Comparison of ENCODE assay signal across 1 cellular context in the genomic region with DNA sequence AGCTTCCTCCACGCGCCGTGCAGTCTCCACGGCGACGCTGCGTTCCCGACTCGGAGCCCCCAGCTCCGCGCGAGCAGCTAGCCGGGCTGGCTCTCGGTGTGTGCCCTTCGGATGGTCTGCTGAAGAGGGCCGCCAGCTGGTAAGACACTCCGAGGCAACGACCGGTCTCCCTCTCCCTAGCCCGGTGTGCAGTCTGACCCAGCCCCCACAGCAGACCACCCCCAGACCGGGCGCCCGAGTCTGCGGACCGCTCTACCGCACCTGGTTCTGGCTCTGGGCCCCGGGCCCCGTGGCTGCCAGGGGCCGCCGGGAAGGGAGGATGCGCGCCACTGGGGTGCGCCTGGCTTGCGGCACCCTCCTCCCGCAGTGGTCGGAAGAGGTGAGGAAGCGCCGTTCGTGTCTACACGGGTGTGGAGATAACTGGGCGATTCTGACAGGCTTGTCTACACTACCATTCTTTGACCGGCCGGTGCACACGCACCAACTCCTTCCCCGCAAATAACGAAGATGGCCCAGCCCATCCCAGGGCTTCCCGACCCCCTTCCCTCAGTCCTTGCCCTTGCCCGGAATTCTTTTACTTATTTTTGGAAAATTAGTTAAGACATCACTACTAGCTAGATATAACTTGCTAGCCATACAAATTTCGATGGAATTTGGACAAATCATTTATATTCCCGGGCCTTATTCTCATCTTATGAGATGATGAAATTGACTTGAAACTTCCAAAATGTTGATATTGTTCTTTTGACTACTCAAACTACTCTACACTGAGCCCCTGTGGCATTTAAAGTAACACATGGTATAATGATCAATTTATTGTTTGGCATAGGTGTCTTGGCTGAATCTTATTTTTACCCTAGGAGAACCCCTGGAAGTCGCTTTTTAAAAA.
TF ChIP-seq lines count a peak whose summit lies in the region.

No MANE protein-coding gene starts in this region.

TF ChIP-seq in K562, 482 proteins besides CTCF, POLR2A, EP300 and RAD21 (continued from another document and continues in another):
- TF ChIP-seq, protein P1, sequence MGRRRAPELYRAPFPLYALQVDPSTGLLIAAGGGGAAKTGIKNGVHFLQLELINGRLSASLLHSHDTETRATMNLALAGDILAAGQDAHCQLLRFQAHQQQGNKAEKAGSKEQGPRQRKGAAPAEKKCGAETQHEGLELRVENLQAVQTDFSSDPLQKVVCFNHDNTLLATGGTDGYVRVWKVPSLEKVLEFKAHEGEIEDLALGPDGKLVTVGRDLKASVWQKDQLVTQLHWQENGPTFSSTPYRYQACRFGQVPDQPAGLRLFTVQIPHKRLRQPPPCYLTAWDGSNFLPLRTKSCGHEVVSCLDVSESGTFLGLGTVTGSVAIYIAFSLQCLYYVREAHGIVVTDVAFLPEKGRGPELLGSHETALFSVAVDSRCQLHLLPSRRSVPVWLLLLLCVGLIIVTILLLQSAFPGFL (CRISPR knock-in tag; IDR thresholded peaks at IDR 0.05) = no peak
- no peak for TF ChIP-seq ZNF174 (CRISPR knock-in tag; IDR thresholded peaks at IDR 0.05)
- TF ChIP-seq ZNF76 (CRISPR knock-in tag; IDR thresholded peaks at IDR 0.05; ENCODE audit: borderline replicate concordance) = peak; percentile 52; the same call in 1 of the 2 replicates
- no peak for TF ChIP-seq ZNF140 (CRISPR knock-in tag; IDR thresholded peaks at IDR 0.05)
- TF ChIP-seq, protein P2, sequence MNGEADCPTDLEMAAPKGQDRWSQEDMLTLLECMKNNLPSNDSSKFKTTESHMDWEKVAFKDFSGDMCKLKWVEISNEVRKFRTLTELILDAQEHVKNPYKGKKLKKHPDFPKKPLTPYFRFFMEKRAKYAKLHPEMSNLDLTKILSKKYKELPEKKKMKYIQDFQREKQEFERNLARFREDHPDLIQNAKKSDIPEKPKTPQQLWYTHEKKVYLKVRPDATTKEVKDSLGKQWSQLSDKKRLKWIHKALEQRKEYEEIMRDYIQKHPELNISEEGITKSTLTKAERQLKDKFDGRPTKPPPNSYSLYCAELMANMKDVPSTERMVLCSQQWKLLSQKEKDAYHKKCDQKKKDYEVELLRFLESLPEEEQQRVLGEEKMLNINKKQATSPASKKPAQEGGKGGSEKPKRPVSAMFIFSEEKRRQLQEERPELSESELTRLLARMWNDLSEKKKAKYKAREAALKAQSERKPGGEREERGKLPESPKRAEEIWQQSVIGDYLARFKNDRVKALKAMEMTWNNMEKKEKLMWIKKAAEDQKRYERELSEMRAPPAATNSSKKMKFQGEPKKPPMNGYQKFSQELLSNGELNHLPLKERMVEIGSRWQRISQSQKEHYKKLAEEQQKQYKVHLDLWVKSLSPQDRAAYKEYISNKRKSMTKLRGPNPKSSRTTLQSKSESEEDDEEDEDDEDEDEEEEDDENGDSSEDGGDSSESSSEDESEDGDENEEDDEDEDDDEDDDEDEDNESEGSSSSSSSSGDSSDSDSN (IDR thresholded peaks at IDR 0.05; ENCODE audit: borderline replicate concordance in 1 of 2, low read depth in 2 of 2, low read length in 2 of 2) = peak; percentile 86 to 92; a peak in 3 of 4 replicates
- TF ChIP-seq FOXM1 (IDR thresholded peaks at IDR 0.05; ENCODE audit: low read depth) = no peak
- TF ChIP-seq FOXM1 (CRISPR knock-in tag; IDR thresholded peaks at IDR 0.05; ENCODE audit: low read depth) = 0 out of 2 replicates have a peak, but pooled peaks have one; percentile 45
- TF ChIP-seq MEF2A (IDR thresholded peaks at IDR 0.05; ENCODE audit: control insufficient read depth, low read depth, low read length) = no peak
- TF ChIP-seq CEBPG (CRISPR knock-in tag; IDR thresholded peaks at IDR 0.05) = no peak
- TF ChIP-seq CEBPG (tag; conservative IDR thresholded peaks at IDR 0.05 in 1 of 2, IDR thresholded peaks at IDR 0.05 in 1 of 2) = peak; percentile 41 to 82; a peak in 3 of 4 replicates
- TF ChIP-seq COPS2 (conservative IDR thresholded peaks at IDR 0.05) = no peak
- no peak for TF ChIP-seq ZZZ3 (IDR thresholded peaks at IDR 0.05)
- no peak for TF ChIP-seq CBFA2T2 (conservative IDR thresholded peaks at IDR 0.05)
- no peak for TF ChIP-seq ASH1L (IDR thresholded peaks at IDR 0.05; ENCODE audit: borderline replicate concordance, low read depth, partially characterized antibody)
- TF ChIP-seq GTF2E2 (tag; IDR thresholded peaks at IDR 0.05) = 0 out of 2 replicates have a peak, but pooled peaks have one; percentile 46
- peak; percentile 83 for TF ChIP-seq RB1 (IDR thresholded peaks at IDR 0.05; ENCODE audit: low read depth)
- TF ChIP-seq TCF7 (IDR thresholded peaks at IDR 0.05; ENCODE audit: borderline replicate concordance) = no peak
- TF ChIP-seq, protein P3, sequence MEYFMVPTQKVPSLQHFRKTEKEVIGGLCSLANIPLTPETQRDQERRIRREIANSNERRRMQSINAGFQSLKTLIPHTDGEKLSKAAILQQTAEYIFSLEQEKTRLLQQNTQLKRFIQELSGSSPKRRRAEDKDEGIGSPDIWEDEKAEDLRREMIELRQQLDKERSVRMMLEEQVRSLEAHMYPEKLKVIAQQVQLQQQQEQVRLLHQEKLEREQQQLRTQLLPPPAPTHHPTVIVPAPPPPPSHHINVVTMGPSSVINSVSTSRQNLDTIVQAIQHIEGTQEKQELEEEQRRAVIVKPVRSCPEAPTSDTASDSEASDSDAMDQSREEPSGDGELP (CRISPR knock-in tag; IDR thresholded peaks at IDR 0.05; ENCODE audit: borderline replicate concordance) = peak; percentile 94
- TF ChIP-seq ZNF445 (CRISPR knock-in tag; IDR thresholded peaks at IDR 0.05; ENCODE audit: low read depth) = no peak
- TF ChIP-seq, protein P4, sequence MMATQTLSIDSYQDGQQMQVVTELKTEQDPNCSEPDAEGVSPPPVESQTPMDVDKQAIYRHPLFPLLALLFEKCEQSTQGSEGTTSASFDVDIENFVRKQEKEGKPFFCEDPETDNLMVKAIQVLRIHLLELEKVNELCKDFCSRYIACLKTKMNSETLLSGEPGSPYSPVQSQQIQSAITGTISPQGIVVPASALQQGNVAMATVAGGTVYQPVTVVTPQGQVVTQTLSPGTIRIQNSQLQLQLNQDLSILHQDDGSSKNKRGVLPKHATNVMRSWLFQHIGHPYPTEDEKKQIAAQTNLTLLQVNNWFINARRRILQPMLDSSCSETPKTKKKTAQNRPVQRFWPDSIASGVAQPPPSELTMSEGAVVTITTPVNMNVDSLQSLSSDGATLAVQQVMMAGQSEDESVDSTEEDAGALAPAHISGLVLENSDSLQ (IDR thresholded peaks at IDR 0.05) = no peak
- TF ChIP-seq ZBTB1 (CRISPR knock-in tag; IDR thresholded peaks at IDR 0.05; ENCODE audit: borderline replicate concordance, low read depth) = peak; percentile 53; the same call in 1 of the 2 replicates
- TF ChIP-seq NR2C1 (IDR thresholded peaks at IDR 0.05) = no peak
- TF ChIP-seq NR2C1 (tag; IDR thresholded peaks at IDR 0.05) = no peak
- no peak for TF ChIP-seq ZNF551 (CRISPR knock-in tag; IDR thresholded peaks at IDR 0.05)
- no peak for TF ChIP-seq BCL6 (CRISPR knock-in tag; IDR thresholded peaks at IDR 0.05)
- peak; percentile 79 to 83 for TF ChIP-seq NRF1 (conservative IDR thresholded peaks at IDR 0.05 in 1 of 2, IDR thresholded peaks at IDR 0.05 in 1 of 2)
- TF ChIP-seq ZNF717 (CRISPR knock-in tag; IDR thresholded peaks at IDR 0.05) = no peak
- TF ChIP-seq, protein P5, sequence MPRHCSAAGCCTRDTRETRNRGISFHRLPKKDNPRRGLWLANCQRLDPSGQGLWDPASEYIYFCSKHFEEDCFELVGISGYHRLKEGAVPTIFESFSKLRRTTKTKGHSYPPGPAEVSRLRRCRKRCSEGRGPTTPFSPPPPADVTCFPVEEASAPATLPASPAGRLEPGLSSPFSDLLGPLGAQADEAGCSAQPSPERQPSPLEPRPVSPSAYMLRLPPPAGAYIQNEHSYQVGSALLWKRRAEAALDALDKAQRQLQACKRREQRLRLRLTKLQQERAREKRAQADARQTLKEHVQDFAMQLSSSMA (CRISPR knock-in tag; IDR thresholded peaks at IDR 0.05) = peak; percentile 21; the same call in 1 of the 2 replicates
- TF ChIP-seq ATF7 (IDR thresholded peaks at IDR 0.05) = peak; percentile 62; the same call in 1 of the 2 replicates
- no peak for TF ChIP-seq ZNF41 (CRISPR knock-in tag; conservative IDR thresholded peaks at IDR 0.05)
- TF ChIP-seq NR4A1 (CRISPR knock-in tag; IDR thresholded peaks at IDR 0.05) = no peak
- 0 out of 2 replicates have a peak, but pooled peaks have one; percentile 72 for TF ChIP-seq NR4A1 (tag; IDR thresholded peaks at IDR 0.05)
- no peak for TF ChIP-seq ZNF311 (CRISPR knock-in tag; IDR thresholded peaks at IDR 0.05)
- TF ChIP-seq, protein P6, sequence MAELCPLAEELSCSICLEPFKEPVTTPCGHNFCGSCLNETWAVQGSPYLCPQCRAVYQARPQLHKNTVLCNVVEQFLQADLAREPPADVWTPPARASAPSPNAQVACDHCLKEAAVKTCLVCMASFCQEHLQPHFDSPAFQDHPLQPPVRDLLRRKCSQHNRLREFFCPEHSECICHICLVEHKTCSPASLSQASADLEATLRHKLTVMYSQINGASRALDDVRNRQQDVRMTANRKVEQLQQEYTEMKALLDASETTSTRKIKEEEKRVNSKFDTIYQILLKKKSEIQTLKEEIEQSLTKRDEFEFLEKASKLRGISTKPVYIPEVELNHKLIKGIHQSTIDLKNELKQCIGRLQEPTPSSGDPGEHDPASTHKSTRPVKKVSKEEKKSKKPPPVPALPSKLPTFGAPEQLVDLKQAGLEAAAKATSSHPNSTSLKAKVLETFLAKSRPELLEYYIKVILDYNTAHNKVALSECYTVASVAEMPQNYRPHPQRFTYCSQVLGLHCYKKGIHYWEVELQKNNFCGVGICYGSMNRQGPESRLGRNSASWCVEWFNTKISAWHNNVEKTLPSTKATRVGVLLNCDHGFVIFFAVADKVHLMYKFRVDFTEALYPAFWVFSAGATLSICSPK (IDR thresholded peaks at IDR 0.05; ENCODE audit: borderline replicate concordance) = no peak
- no peak for TF ChIP-seq ZNF316 (IDR thresholded peaks at IDR 0.05)
- no peak for TF ChIP-seq ZNF408 (CRISPR knock-in tag; IDR thresholded peaks at IDR 0.05; ENCODE audit: low read depth)
- no peak for TF ChIP-seq ARID2 (IDR thresholded peaks at IDR 0.05)
- no peak for TF ChIP-seq NELFE (IDR thresholded peaks at IDR 0.05; ENCODE audit: insufficient read depth, insufficient read length)
- TF ChIP-seq, protein P7, sequence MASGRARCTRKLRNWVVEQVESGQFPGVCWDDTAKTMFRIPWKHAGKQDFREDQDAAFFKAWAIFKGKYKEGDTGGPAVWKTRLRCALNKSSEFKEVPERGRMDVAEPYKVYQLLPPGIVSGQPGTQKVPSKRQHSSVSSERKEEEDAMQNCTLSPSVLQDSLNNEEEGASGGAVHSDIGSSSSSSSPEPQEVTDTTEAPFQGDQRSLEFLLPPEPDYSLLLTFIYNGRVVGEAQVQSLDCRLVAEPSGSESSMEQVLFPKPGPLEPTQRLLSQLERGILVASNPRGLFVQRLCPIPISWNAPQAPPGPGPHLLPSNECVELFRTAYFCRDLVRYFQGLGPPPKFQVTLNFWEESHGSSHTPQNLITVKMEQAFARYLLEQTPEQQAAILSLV (tag; IDR thresholded peaks at IDR 0.05) = no peak
- peak; percentile 77 for TF ChIP-seq ZNF431 (CRISPR knock-in tag; IDR thresholded peaks at IDR 0.05)
- TF ChIP-seq, protein P8, sequence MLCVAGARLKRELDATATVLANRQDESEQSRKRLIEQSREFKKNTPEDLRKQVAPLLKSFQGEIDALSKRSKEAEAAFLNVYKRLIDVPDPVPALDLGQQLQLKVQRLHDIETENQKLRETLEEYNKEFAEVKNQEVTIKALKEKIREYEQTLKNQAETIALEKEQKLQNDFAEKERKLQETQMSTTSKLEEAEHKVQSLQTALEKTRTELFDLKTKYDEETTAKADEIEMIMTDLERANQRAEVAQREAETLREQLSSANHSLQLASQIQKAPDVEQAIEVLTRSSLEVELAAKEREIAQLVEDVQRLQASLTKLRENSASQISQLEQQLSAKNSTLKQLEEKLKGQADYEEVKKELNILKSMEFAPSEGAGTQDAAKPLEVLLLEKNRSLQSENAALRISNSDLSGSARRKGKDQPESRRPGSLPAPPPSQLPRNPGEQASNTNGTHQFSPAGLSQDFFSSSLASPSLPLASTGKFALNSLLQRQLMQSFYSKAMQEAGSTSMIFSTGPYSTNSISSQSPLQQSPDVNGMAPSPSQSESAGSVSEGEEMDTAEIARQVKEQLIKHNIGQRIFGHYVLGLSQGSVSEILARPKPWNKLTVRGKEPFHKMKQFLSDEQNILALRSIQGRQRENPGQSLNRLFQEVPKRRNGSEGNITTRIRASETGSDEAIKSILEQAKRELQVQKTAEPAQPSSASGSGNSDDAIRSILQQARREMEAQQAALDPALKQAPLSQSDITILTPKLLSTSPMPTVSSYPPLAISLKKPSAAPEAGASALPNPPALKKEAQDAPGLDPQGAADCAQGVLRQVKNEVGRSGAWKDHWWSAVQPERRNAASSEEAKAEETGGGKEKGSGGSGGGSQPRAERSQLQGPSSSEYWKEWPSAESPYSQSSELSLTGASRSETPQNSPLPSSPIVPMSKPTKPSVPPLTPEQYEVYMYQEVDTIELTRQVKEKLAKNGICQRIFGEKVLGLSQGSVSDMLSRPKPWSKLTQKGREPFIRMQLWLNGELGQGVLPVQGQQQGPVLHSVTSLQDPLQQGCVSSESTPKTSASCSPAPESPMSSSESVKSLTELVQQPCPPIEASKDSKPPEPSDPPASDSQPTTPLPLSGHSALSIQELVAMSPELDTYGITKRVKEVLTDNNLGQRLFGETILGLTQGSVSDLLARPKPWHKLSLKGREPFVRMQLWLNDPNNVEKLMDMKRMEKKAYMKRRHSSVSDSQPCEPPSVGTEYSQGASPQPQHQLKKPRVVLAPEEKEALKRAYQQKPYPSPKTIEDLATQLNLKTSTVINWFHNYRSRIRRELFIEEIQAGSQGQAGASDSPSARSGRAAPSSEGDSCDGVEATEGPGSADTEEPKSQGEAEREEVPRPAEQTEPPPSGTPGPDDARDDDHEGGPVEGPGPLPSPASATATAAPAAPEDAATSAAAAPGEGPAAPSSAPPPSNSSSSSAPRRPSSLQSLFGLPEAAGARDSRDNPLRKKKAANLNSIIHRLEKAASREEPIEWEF (CRISPR knock-in tag; IDR thresholded peaks at IDR 0.05) = no peak
- TF ChIP-seq DDX20 (tag; IDR thresholded peaks at IDR 0.05; ENCODE audit: low read depth) = no peak
- peak; percentile 50; the same call in 1 of the 2 replicates for TF ChIP-seq POLR2H (tag; IDR thresholded peaks at IDR 0.05; ENCODE audit: low read depth)
- TF ChIP-seq ZNF175 (CRISPR knock-in tag; IDR thresholded peaks at IDR 0.05; ENCODE audit: low read depth) = no peak
- no peak for TF ChIP-seq ZNF707 (CRISPR knock-in tag; conservative IDR thresholded peaks at IDR 0.05)
- no peak for TF ChIP-seq SAFB2 (IDR thresholded peaks at IDR 0.05; ENCODE audit: borderline replicate concordance, low read depth, low read length, severe bottlenecking)
- TF ChIP-seq CHD4 (IDR thresholded peaks at IDR 0.05; ENCODE audit: insufficient read depth, insufficient replicate concordance, low read depth, low read length, poor library complexity, severe bottlenecking) = no peak
- no peak for TF ChIP-seq YBX1 (IDR thresholded peaks at IDR 0.05)
- TF ChIP-seq MYBL2 (IDR thresholded peaks at IDR 0.05; ENCODE audit: low read depth) = no peak
- TF ChIP-seq MYBL2 (CRISPR knock-in tag; IDR thresholded peaks at IDR 0.05; ENCODE audit: borderline replicate concordance) = no peak
- no peak for TF ChIP-seq BDP1 (IDR thresholded peaks at IDR 0.05; ENCODE audit: insufficient read depth, insufficient read length)
- TF ChIP-seq, protein P9, sequence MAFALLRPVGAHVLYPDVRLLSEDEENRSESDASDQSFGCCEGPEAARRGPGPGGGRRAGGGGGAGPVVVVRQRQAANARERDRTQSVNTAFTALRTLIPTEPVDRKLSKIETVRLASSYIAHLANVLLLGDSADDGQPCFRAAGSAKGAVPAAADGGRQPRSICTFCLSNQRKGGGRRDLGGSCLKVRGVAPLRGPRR (CRISPR knock-in tag; IDR thresholded peaks at IDR 0.05) = no peak
- peak; percentile 73 for TF ChIP-seq RFX1 (IDR thresholded peaks at IDR 0.05)
- TF ChIP-seq XRCC3 (IDR thresholded peaks at IDR 0.05) = no peak
- TF ChIP-seq EP400 (IDR thresholded peaks at IDR 0.05) = peak; percentile 67
- TF ChIP-seq KAT7 (CRISPR knock-in tag; IDR thresholded peaks at IDR 0.05; ENCODE audit: borderline replicate concordance) = peak; percentile 89; the same call in 1 of the 2 replicates
